23 cellular contexts compared by ENCODE assay signal in the genomic region with DNA sequence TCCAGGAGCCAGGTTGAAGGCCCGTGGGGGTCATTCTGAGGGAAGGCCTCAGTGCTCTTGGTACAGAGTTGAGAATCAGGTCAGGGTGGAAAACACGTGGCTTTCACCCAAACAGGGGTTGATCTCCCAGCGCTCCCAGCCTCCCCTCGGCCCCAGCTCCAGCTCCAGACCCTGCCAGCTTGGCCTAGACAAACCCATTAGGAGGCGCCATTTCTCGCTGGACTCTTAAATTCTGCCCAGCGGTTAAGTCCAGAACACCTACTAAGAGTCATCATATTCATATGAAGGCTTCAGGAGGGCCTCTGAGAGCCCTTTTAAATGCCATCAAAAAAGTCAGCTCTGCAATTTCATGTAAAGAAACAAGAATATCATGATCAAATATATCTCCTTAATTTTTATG.
DNase-seq lines count a peak whose midpoint lies in the region; ATAC-seq and TF ChIP-seq lines count a peak whose summit lies in the region.
"Had no signal": no experiment of that assay in that cellular context is flagged by ENCODE, and none has a peak within 500 bp of the region (broad histone marks: within the 10 kb centered on the region; RNA-seq: fewer than 3 reads in every experiment).

No MANE protein-coding gene starts in this region.

- no peak overlapping the region for H3K4me2 ChIP-seq in GM23338
- H3K4me2 ChIP-seq: A549; BLaER1 treated with 17β-estradiol and CSF1 and Interleukin-3, amounts not matched to agents 10 nM and 100 nM had no signal

- H3K79me2 ChIP-seq in GM23338 (replicated peaks; ENCODE audit: insufficient read depth): no peaks in the 10 kb centered on the region

- H3K36me3 Mint-ChIP-seq in GM23338 (ENCODE audit: low read depth) (peaks cover 6% of the 10 kb centered on the region; the same call in 2 of the 3 replicates), WTC11 (no peaks in the 10 kb centered on the region), endodermal cell (ENCODE audit: low read depth) (no peaks in the 10 kb centered on the region)
- no peaks in the 10 kb centered on the region for H3K36me3 Mint-ChIP-seq in stimulated activated effector memory CD8-positive, alpha-beta T cell treated with anti-CD3 and anti-CD28 coated beads, Interleukin-12 subunit alpha, Interleukin-12 subunit beta, amount 100 ng/mL, for 72 hours
- H3K36me3 Mint-ChIP-seq: CD14-positive monocyte; CD8-positive, alpha-beta memory T cell had no signal

- H3K4me1 ChIP-seq in GM23338 (ENCODE audit: insufficient read depth) (no peaks in the 10 kb centered on the region; the same call in 1 of the 2 replicates), endodermal cell (ENCODE audit: control insufficient read depth, insufficient read depth, low read length) (no peaks in the 10 kb centered on the region)
- H3K4me1 ChIP-seq: A549, BE2C had no signal

- H3K27me3 ChIP-seq in GM23338 (ENCODE audit: insufficient read depth) (no peaks in the 10 kb centered on the region), endodermal cell (ENCODE audit: control insufficient read depth, insufficient read depth, low read length, poor library complexity, severe bottlenecking) (no peaks in the 10 kb centered on the region)
- H3K27me3 ChIP-seq: BE2C; BLaER1 treated with 17β-estradiol and CSF1 and Interleukin-3, amounts not matched to agents 10 nM and 100 nM had no signal

- H3K9me2 ChIP-seq in GM23338 (ENCODE audit: insufficient read depth): 0 out of 2 replicates have a peak, but pooled peaks cover 5% of the 10 kb centered on the region

- H3K4me3 ChIP-seq in GM23338 (no peak overlapping the region), endodermal cell (ENCODE audit: low read length) (no peak overlapping the region)
- H3K4me3 ChIP-seq: A549; BLaER1 treated with 17β-estradiol and CSF1 and Interleukin-3, amounts not matched to agents 10 nM and 100 nM; GM12878 had no signal

- H3K9ac ChIP-seq in endodermal cell (ENCODE audit: extremely low read depth, low read length, poor library complexity, severe bottlenecking): no peak overlapping the region
- H3K9ac ChIP-seq: BLaER1 treated with 17β-estradiol and CSF1 and Interleukin-3, amounts not matched to agents 10 nM and 100 nM had no signal

- TF ChIP-seq CTCF in GM23338 (conservative IDR thresholded peaks at IDR 0.05; ENCODE audit: low read depth in 2 of 2) (peak in 1 of 2 experiments; percentile 44; a peak in 3 of 4 replicates), WTC11 (IDR thresholded peaks at IDR 0.05) (no peak), endodermal cell (conservative IDR thresholded peaks at IDR 0.05) (peak; percentile 56)

- peaks cover 17% of the 10 kb centered on the region for H3K4me1 Mint-ChIP-seq in GM23338
- peaks cover 32% of the 10 kb centered on the region for H3K4me1 Mint-ChIP-seq in WTC11
- H3K4me1 Mint-ChIP-seq in endodermal cell: no peaks in the 10 kb centered on the region
- H3K4me1 Mint-ChIP-seq in stimulated activated effector memory CD8-positive, alpha-beta T cell treated with anti-CD3 and anti-CD28 coated beads, Interleukin-12 subunit alpha, Interleukin-12 subunit beta, amount 100 ng/mL, for 72 hours: no peaks in the 10 kb centered on the region
- H3K4me1 Mint-ChIP-seq: CD14-positive monocyte; CD8-positive, alpha-beta memory T cell had no signal

- no peak; the same call in 2 of the 3 replicates for ATAC-seq in GM23338
- peak; percentile 46; the same call in 1 of the 2 replicates for ATAC-seq in WTC11
- ATAC-seq in GM21447 (IDR thresholded peaks at IDR 0.05; ENCODE audit: unreplicated experiment): no peak
- ATAC-seq in stimulated activated effector memory CD8-positive, alpha-beta T cell treated with anti-CD3 and anti-CD28 coated beads, Interleukin-12 subunit alpha, Interleukin-12 subunit beta, amount 100 ng/mL, for 72 hours: no peak
- ATAC-seq: A549, GM12878, HCT116 had no signal

- H4K20me1 ChIP-seq in GM23338 (replicated peaks; ENCODE audit: insufficient read depth): no peaks in the 10 kb centered on the region
- H4K20me1 ChIP-seq: BLaER1 treated with 17β-estradiol and CSF1 and Interleukin-3, amounts not matched to agents 10 nM and 100 nM had no signal

- CTCF ChIA-PET in WTC11 (lab: Charles Lee): interaction anchor here (0.6 to 1.5 kb wide), 7 partner anchors 10 to 526 kb away, joined by 3 to 6 read pairs (median 4); no protein-coding TSS in a partner anchor

- H3F3A ChIP-seq in GM23338 (replicated peaks; ENCODE audit: low read depth): no peaks in the 10 kb centered on the region

- 83 to 86% methylated on average over 6 to 7 of the region's 7 CpGs for WGBS in endodermal cell (ENCODE audit: insufficient coverage in 1 of 2, insufficient read length in 1 of 2), 2 experiments

- H3K27ac ChIP-seq in GM23338 (ENCODE audit: low read depth): no peak overlapping the region
- H3K27ac ChIP-seq in endodermal cell (ENCODE audit: low read depth, low read length): no peak overlapping the region
- H3K27ac ChIP-seq: A549; BLaER1 treated with 17β-estradiol and CSF1 and Interleukin-3, amounts not matched to agents 10 nM and 100 nM had no signal

- POLR2A ChIA-PET in WTC11 (lab: Charles Lee): interaction anchor here (0.6 kb wide), 1 partner anchor 415 kb away, joined by 3 read pairs; no protein-coding TSS in a partner anchor

- H3K36me3 ChIP-seq in GM23338 (ENCODE audit: insufficient read depth) (no peaks in the 10 kb centered on the region), endodermal cell (ENCODE audit: control insufficient read depth, insufficient read depth, low read length) (no peaks in the 10 kb centered on the region)
- H3K36me3 ChIP-seq: BE2C; BLaER1 treated with 17β-estradiol and CSF1 and Interleukin-3, amounts not matched to agents 10 nM and 100 nM had no signal

- H2AFZ ChIP-seq in GM23338: no peak overlapping the region

- DNase-seq in GM23338 (ENCODE audit: low spot score) (peak; percentile 27), WTC11 (ENCODE audit: low spot score) (peak; percentile 17), endodermal cell (peak; percentile 60)
- DNase-seq in stimulated activated effector memory CD8-positive, alpha-beta T cell treated with anti-CD3 and anti-CD28 coated beads, Interleukin-12 subunit alpha, Interleukin-12 subunit beta, amount 100 ng/mL, for 72 hours (ENCODE audit: low spot score in 2 of 2): no peak
- no peak for DNase-seq in stimulated activated CD4-positive, alpha-beta T cell treated with anti-CD3 and anti-CD28 coated beads, Interleukin-12 subunit alpha, Interleukin-12 subunit beta, amount 100 ng/mL, for 4 hours
- DNase-seq: 8988T; ACHN; AML-193; BE2C; CD4-positive, alpha-beta T cell; CD8-positive, alpha-beta memory T cell; DMS 273 treated with DMSO at 0.1 percent for 48 hours; DMS79; EL; GDM1; GOT3; H7 had no signal

- no peak overlapping the region for H3K27ac Mint-ChIP-seq in GM23338
- H3K27ac Mint-ChIP-seq in WTC11: no peak overlapping the region
- no peak overlapping the region for H3K27ac Mint-ChIP-seq in endodermal cell
- no peak overlapping the region for H3K27ac Mint-ChIP-seq in stimulated activated effector memory CD8-positive, alpha-beta T cell treated with anti-CD3 and anti-CD28 coated beads, Interleukin-12 subunit alpha, Interleukin-12 subunit beta, amount 100 ng/mL, for 72 hours
- H3K27ac Mint-ChIP-seq: CD14-positive monocyte; CD4-positive, alpha-beta T cell; CD8-positive, alpha-beta memory T cell had no signal

- H3K9me3 ChIP-seq in endodermal cell (ENCODE audit: control insufficient read depth, low read length): no peaks in the 10 kb centered on the region
- H3K9me3 ChIP-seq: A549; BE2C; BLaER1 treated with 17β-estradiol and CSF1 and Interleukin-3, amounts not matched to agents 10 nM and 100 nM had no signal

- no peaks in the 10 kb centered on the region for H3K9me3 Mint-ChIP-seq in GM23338
- H3K9me3 Mint-ChIP-seq in WTC11: peaks cover 8% of the 10 kb centered on the region; the same call in 1 of the 2 replicates
- no peaks in the 10 kb centered on the region for H3K9me3 Mint-ChIP-seq in endodermal cell
- no peaks in the 10 kb centered on the region for H3K9me3 Mint-ChIP-seq in stimulated activated effector memory CD8-positive, alpha-beta T cell treated with anti-CD3 and anti-CD28 coated beads, Interleukin-12 subunit alpha, Interleukin-12 subunit beta, amount 100 ng/mL, for 72 hours
- H3K9me3 Mint-ChIP-seq: CD14-positive monocyte; CD4-positive, alpha-beta T cell had no signal

- H3K4me3 Mint-ChIP-seq in GM23338: no peak overlapping the region
- H3K4me3 Mint-ChIP-seq in WTC11: no peak overlapping the region
- no peak overlapping the region for H3K4me3 Mint-ChIP-seq in endodermal cell
- no peak overlapping the region for H3K4me3 Mint-ChIP-seq in stimulated activated effector memory CD8-positive, alpha-beta T cell treated with anti-CD3 and anti-CD28 coated beads, Interleukin-12 subunit alpha, Interleukin-12 subunit beta, amount 100 ng/mL, for 72 hours
- H3K4me3 Mint-ChIP-seq: CD14-positive monocyte; CD4-positive, alpha-beta T cell; CD8-positive, alpha-beta memory T cell had no signal

- H3K27me3 Mint-ChIP-seq in GM23338 (ENCODE audit: insufficient read depth, low read depth, poor library complexity) (peaks cover 4% of the 10 kb centered on the region), WTC11 (ENCODE audit: low read depth) (no peaks in the 10 kb centered on the region; the same call in 1 of the 2 replicates), endodermal cell (ENCODE audit: insufficient read depth) (peaks cover 2% of the 10 kb centered on the region)
- H3K27me3 Mint-ChIP-seq: CD4-positive, alpha-beta T cell had no signal

TF ChIP-seq in GM23338, 12 proteins besides CTCF, POLR2A, EP300 and RAD21:
- no peak for TF ChIP-seq CREB1 (CRISPR knock-in tag; IDR thresholded peaks at IDR 0.05; ENCODE audit: low read depth)
- no peak for TF ChIP-seq POLR2AphosphoS5 (IDR thresholded peaks at IDR 0.05; ENCODE audit: low read depth)

TF ChIP-seq in WTC11, 78 proteins besides CTCF, POLR2A, EP300 and RAD21:
- TF ChIP-seq NR2C2 (CRISPR knock-in tag; IDR thresholded peaks at IDR 0.05) (no peak), NFE2L1 (CRISPR knock-in tag; IDR thresholded peaks at IDR 0.05) (no peak), CBFB (CRISPR knock-in tag; IDR thresholded peaks at IDR 0.05; ENCODE audit: low read depth) (no peak)
- TF ChIP-seq, protein P1, sequence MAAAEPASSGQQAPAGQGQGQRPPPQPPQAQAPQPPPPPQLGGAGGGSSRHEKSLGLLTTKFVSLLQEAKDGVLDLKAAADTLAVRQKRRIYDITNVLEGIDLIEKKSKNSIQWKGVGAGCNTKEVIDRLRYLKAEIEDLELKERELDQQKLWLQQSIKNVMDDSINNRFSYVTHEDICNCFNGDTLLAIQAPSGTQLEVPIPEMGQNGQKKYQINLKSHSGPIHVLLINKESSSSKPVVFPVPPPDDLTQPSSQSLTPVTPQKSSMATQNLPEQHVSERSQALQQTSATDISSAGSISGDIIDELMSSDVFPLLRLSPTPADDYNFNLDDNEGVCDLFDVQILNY (CRISPR knock-in tag; IDR thresholded peaks at IDR 0.05): no peak

Comparison
In these comparisons a context has a peak if more than half of its experiments do, and no peak if none do; other contexts are left out.
1. DNase-seq: peak in GM23338 (single experiment), WTC11 (single experiment) and endodermal cell (single experiment); none in stimulated activated effector memory CD8-positive, alpha-beta T cell treated with anti-CD3 and anti-CD28 coated beads, Interleukin-12 subunit alpha, Interleukin-12 subunit beta, amount 100 ng/mL, for 72 hours (0 of 2) and stimulated activated CD4-positive, alpha-beta T cell treated with anti-CD3 and anti-CD28 coated beads, Interleukin-12 subunit alpha, Interleukin-12 subunit beta, amount 100 ng/mL, for 4 hours (single experiment).